ENCODE assay signal across 12 cellular contexts in genomic region chr1:150065184-150065871, GRCh38. TPM values are rescaled to one million over a fixed set of nuclear protein-coding genes. Genes with fewer than 3 reads are reported as not detected.
A peak's percentile ranks its signal among the peaks of the same experiment; 100 is the strongest.
DNase-seq lines count a peak whose midpoint lies in the region; ATAC-seq, FAIRE-seq and TF ChIP-seq lines count a peak whose summit lies in the region.
"Had no signal": no experiment of that assay in that cellular context is flagged by ENCODE, and none has a peak within 500 bp of the region (broad histone marks: within the 10 kb centered on the region; RNA-seq: fewer than 3 reads in every experiment).

No MANE protein-coding gene starts in this region.

- ATAC-seq in CD4-positive, alpha-beta T cell (ENCODE audit: poor library complexity): no peak
- no peak for ATAC-seq in WTC11
- no peak for ATAC-seq in natural killer cell treated with Interleukin-12 subunit alpha and Interleukin-12 subunit beta and Interleukin-15 and Interleukin-18, amount 100 ng/mL, for 72 hours

- FAIRE-seq in bronchial epithelial cell (lab: Jason Lieb, UNC): no peak
- no peak for FAIRE-seq in D721Med (lab: Jason Lieb, UNC)

- POLR2A ChIA-PET in CD4-positive, alpha-beta T cell (lab: Charles Lee): interaction anchor here (1.0 to 1.3 kb wide), 2 partner anchors 86 to 170 kb away, joined by 3 to 4 read pairs; partner anchors contain the start of gene ANP32E
- POLR2A ChIA-PET in WTC11 (lab: Charles Lee): no interaction called here

- H3K4me2 ChIP-seq in KMS-11: peak overlapping the region; percentile 62

- H3K4me3 ChIP-seq in KMS-11 (IDR thresholded peaks at IDR 0.05; ENCODE audit: insufficient read depth, low read depth, low read length) (no peak overlapping the region), bronchial epithelial cell (ENCODE audit: low read depth, low read length) (no peak overlapping the region)

- H3K4me1 Mint-ChIP-seq in CD4-positive, alpha-beta T cell (ENCODE audit: low read depth): peaks cover 44% of the 10 kb centered on the region
- H3K4me1 Mint-ChIP-seq in osteocyte (ENCODE audit: unreplicated experiment): peaks cover 31% of the 10 kb centered on the region
- peaks cover 20% of the 10 kb centered on the region for H3K4me1 Mint-ChIP-seq in WTC11
- peaks cover 23 to 33% of the 10 kb centered on the region in 2 donors for H3K4me1 Mint-ChIP-seq in natural killer cell treated with Interleukin-12 subunit alpha and Interleukin-12 subunit beta and Interleukin-15 and Interleukin-18, amount 100 ng/mL, for 72 hours (ENCODE audit: low read depth in 2 of 2)

- no peak overlapping the region for H3K27ac ChIP-seq in CD4-positive, alpha-beta T cell (ENCODE audit: low read depth, low read length)
- H3K27ac ChIP-seq in KMS-11: no peak overlapping the region

- H3K9me3 ChIP-seq in CD4-positive, alpha-beta T cell (ENCODE audit: control insufficient read depth, low read length): no peaks in the 10 kb centered on the region

- no peaks in the 10 kb centered on the region for H3K36me3 ChIP-seq in KMS-11 (ENCODE audit: insufficient read depth)
- H3K36me3 ChIP-seq in bronchial epithelial cell (ENCODE audit: control insufficient read depth, insufficient read depth, low read length): peaks cover 3% of the 10 kb centered on the region

- CTCF ChIA-PET in CD4-positive, alpha-beta T cell (lab: Charles Lee): no interaction called here
- CTCF ChIA-PET in WTC11 (lab: Charles Lee): interaction anchor here (1.3 to 1.4 kb wide), 2 partner anchors 101 to 122 kb away, joined by 3 read pairs; no protein-coding TSS in a partner anchor

- H3K9me3 Mint-ChIP-seq in CD4-positive, alpha-beta T cell: no peaks in the 10 kb centered on the region
- no peaks in the 10 kb centered on the region for H3K9me3 Mint-ChIP-seq in osteocyte (ENCODE audit: unreplicated experiment)
- no peaks in the 10 kb centered on the region for H3K9me3 Mint-ChIP-seq in WTC11
- no peaks in the 10 kb centered on the region for H3K9me3 Mint-ChIP-seq in natural killer cell treated with Interleukin-12 subunit alpha and Interleukin-12 subunit beta and Interleukin-15 and Interleukin-18, amount 100 ng/mL, for 72 hours

- intact Hi-C loops in CD4-positive, alpha-beta T cell (cut with DNase I, micrococcal nuclease): no loop called here

- peaks cover 26% of the 10 kb centered on the region for H3K36me3 Mint-ChIP-seq in CD4-positive, alpha-beta T cell (ENCODE audit: low read depth)
- H3K36me3 Mint-ChIP-seq in osteocyte (ENCODE audit: unreplicated experiment) (no peaks in the 10 kb centered on the region), WTC11 (peaks cover 13% of the 10 kb centered on the region)
- peaks cover 10% of the 10 kb centered on the region for H3K36me3 Mint-ChIP-seq in natural killer cell treated with Interleukin-12 subunit alpha and Interleukin-12 subunit beta and Interleukin-15 and Interleukin-18, amount 100 ng/mL, for 72 hours

- H3K27me3 Mint-ChIP-seq in CD4-positive, alpha-beta T cell: no peaks in the 10 kb centered on the region
- no peaks in the 10 kb centered on the region for H3K27me3 Mint-ChIP-seq in osteocyte (ENCODE audit: unreplicated experiment)
- no peaks in the 10 kb centered on the region for H3K27me3 Mint-ChIP-seq in WTC11 (ENCODE audit: low read depth)
- H3K27me3 Mint-ChIP-seq in natural killer cell treated with Interleukin-12 subunit alpha and Interleukin-12 subunit beta and Interleukin-15 and Interleukin-18, amount 100 ng/mL, for 72 hours: no peaks in the 10 kb centered on the region

- H3K4me3 Mint-ChIP-seq in CD4-positive, alpha-beta T cell: peak overlapping the region; percentile 30
- no peak overlapping the region for H3K4me3 Mint-ChIP-seq in osteocyte (ENCODE audit: unreplicated experiment)
- no peak overlapping the region for H3K4me3 Mint-ChIP-seq in WTC11
- H3K4me3 Mint-ChIP-seq in natural killer cell treated with Interleukin-12 subunit alpha and Interleukin-12 subunit beta and Interleukin-15 and Interleukin-18, amount 100 ng/mL, for 72 hours: no peak overlapping the region

- DNase-seq in CD4-positive, alpha-beta T cell: no peak
- peak; percentile 63 for DNase-seq in bronchial epithelial cell (ENCODE audit: low read depth)
- no peak for DNase-seq in osteocyte (ENCODE audit: extremely low spot score, unreplicated experiment)
- no peak for DNase-seq in WTC11 (ENCODE audit: low spot score)
- DNase-seq in natural killer cell treated with Interleukin-12 subunit alpha and Interleukin-12 subunit beta and Interleukin-15 and Interleukin-18, amount 100 ng/mL, for 72 hours (ENCODE audit: low spot score): no peak
- no peak for DNase-seq in D721Med (ENCODE audit: insufficient read length, low spot score)
- no peak for DNase-seq in NCI-H1105 treated with DMSO at 0.1 percent for 48 hours (lab: John Stamatoyannopoulos, UW)
- DNase-seq: activated CD4-positive, alpha-beta T cell treated with anti-CD3 and anti-CD28 coated beads for 4 hours; erythroblast; NCI-H2171 treated with DMSO at 0.1 percent for 48 hours; retina had no signal

- no peaks in the 10 kb centered on the region for H3K27me3 ChIP-seq in CD4-positive, alpha-beta T cell (ENCODE audit: control insufficient read depth, insufficient read depth, low read length)
- H3K27me3 ChIP-seq in KMS-11 (ENCODE audit: insufficient read depth, low read depth): no peaks in the 10 kb centered on the region
- no peaks in the 10 kb centered on the region for H3K27me3 ChIP-seq in bronchial epithelial cell (ENCODE audit: control insufficient read depth, insufficient read depth, low read length)

- peaks cover 30% of the 10 kb centered on the region; the same call in 1 of the 2 replicates for H3K79me2 ChIP-seq in KMS-11 (ENCODE audit: insufficient read depth, low read depth)

- H3K9ac ChIP-seq in KMS-11: no peak overlapping the region; the same call in 1 of the 2 replicates

- H3K4me1 ChIP-seq in KMS-11 (ENCODE audit: low read depth, poor library complexity, severe bottlenecking): peaks cover 34% of the 10 kb centered on the region

- TF ChIP-seq CTCF in CD4-positive, alpha-beta T cell (IDR thresholded peaks at IDR 0.05): no peak
- no peak for TF ChIP-seq CTCF in KMS-11 (conservative IDR thresholded peaks at IDR 0.05; ENCODE audit: low read depth, low read length)
- no peak for TF ChIP-seq CTCF in bronchial epithelial cell (IDR thresholded peaks at IDR 0.05; ENCODE audit: insufficient read depth, low read length, severe bottlenecking)
- TF ChIP-seq CTCF in osteocyte (IDR thresholded peaks at IDR 0.05): no peak
- TF ChIP-seq CTCF in WTC11 (IDR thresholded peaks at IDR 0.05): no peak
- no peak for TF ChIP-seq CTCF in D721Med (IDR thresholded peaks at IDR 0.05; ENCODE audit: insufficient read depth, missing control alignments)

- no peaks in the 10 kb centered on the region for H4K20me1 ChIP-seq in KMS-11 (ENCODE audit: insufficient read depth)

- no peak overlapping the region for H2AFZ ChIP-seq in KMS-11 (ENCODE audit: low read depth)

- H3K27ac Mint-ChIP-seq in CD4-positive, alpha-beta T cell: no peak overlapping the region
- H3K27ac Mint-ChIP-seq in osteocyte (ENCODE audit: unreplicated experiment): peak overlapping the region; percentile 16
- H3K27ac Mint-ChIP-seq in WTC11: no peak overlapping the region
- H3K27ac Mint-ChIP-seq in natural killer cell treated with Interleukin-12 subunit alpha and Interleukin-12 subunit beta and Interleukin-15 and Interleukin-18, amount 100 ng/mL, for 72 hours: no peak overlapping the region

TF ChIP-seq in WTC11, 78 proteins besides CTCF, POLR2A, EP300 and RAD21 (continues in another document):
- TF ChIP-seq ATF1 (CRISPR knock-in tag; IDR thresholded peaks at IDR 0.05): no peak
- TF ChIP-seq MXD4 (CRISPR knock-in tag; IDR thresholded peaks at IDR 0.05; ENCODE audit: borderline replicate concordance): no peak
- no peak for TF ChIP-seq TP53 (CRISPR knock-in tag; IDR thresholded peaks at IDR 0.05)
- TF ChIP-seq JUN (CRISPR knock-in tag; IDR thresholded peaks at IDR 0.05): no peak
- no peak for TF ChIP-seq ARID4B (CRISPR knock-in tag; IDR thresholded peaks at IDR 0.05; ENCODE audit: borderline replicate concordance)

RNA-seq across cellular contexts. Expression of gene VPS45, which starts 2.2 kb away (rescaled TPM):
- total RNA-seq in CD4-positive, alpha-beta T cell: 10 to 100 TPM in 1 of 2 experiments, 1 to 10 TPM in 1; 9.6 to 10.7 TPM
- total RNA-seq in bronchial epithelial cell (21.6 and 29.3 TPM in 2 replicates), osteocyte (37.0 and 43.6 TPM in 2 replicates), WTC11 (2021) (26.1 to 28.2 TPM (median 27.3 TPM) in 3 replicates)
- total RNA-seq in natural killer cell treated with Interleukin-12 subunit alpha and Interleukin-12 subunit beta and Interleukin-15 and Interleukin-18, amount 100 ng/mL, for 72 hours: 10 to 100 TPM; 34.1 to 40.4 TPM

RNA-seq across cellular contexts. Expression of gene OTUD7B, which starts 54.8 kb away (rescaled TPM):
- total RNA-seq in CD4-positive, alpha-beta T cell: 1 to 10 TPM; 2.0 to 2.9 TPM
- 15.3 and 19.2 TPM in 2 replicates for total RNA-seq in bronchial epithelial cell
- 25.1 and 26.2 TPM in 2 replicates for total RNA-seq in osteocyte
- total RNA-seq in WTC11 (2021): 19.4 to 21.0 TPM (median 19.5 TPM) in 3 replicates
- 10 to 100 TPM; 18.9 to 26.4 TPM for total RNA-seq in natural killer cell treated with Interleukin-12 subunit alpha and Interleukin-12 subunit beta and Interleukin-15 and Interleukin-18, amount 100 ng/mL, for 72 hours
